Comparison of ENCODE assay signal across 8 cellular contexts in genomic region chr11:126310229-126310991, GRCh38. TPM values are rescaled to one million over a fixed set of nuclear protein-coding genes. Genes with fewer than 3 reads are reported as not detected.
DNase-seq lines count a peak whose midpoint lies in the region; ATAC-seq, FAIRE-seq and TF ChIP-seq lines count a peak whose summit lies in the region.

No MANE protein-coding gene starts in this region.

- H3K27ac Mint-ChIP-seq in activated T-helper 1 cell treated with anti-CD3 and anti-CD28 coated beads, Interleukin-12 subunit alpha, Interleukin-12 subunit beta, Interleukin-2, Interleukin-4 antibody, amounts not matched to agents 30 ng/mL and 10 ng/mL and 1 ng/mL, durations not matched to agents 14 hours and 24 hours and 36 hours, result peak overlapping the region; percentile 13
- H3K27ac Mint-ChIP-seq in nephron progenitor cell, result peak overlapping the region; percentile 88

- peak; percentile 81 for DNase-seq in AG20443 (ENCODE audit: low spot score)
- peak; percentile 55 for DNase-seq in HK-2 (ENCODE audit: unreplicated experiment)
- DNase-seq in OCI-M2 (lab: John Stamatoyannopoulos, UW; ENCODE audit: unreplicated experiment), result peak; percentile 4
- DNase-seq in activated T-helper 1 cell treated with anti-CD3 and anti-CD28 coated beads, Interleukin-12 subunit alpha, Interleukin-12 subunit beta, Interleukin-2, Interleukin-4 antibody, amounts not matched to agents 30 ng/mL and 10 ng/mL and 1 ng/mL, durations not matched to agents 14 hours and 24 hours and 36 hours (ENCODE audit: low spot score), result peak; percentile 41
- DNase-seq in fibroblast of the aortic adventitia (ENCODE audit: low read depth), result peak; percentile 82
- DNase-seq in nephron progenitor cell, result peak; percentile 83
- DNase-seq in urothelium cell line (ENCODE audit: low spot score), result peak; percentile 60

- H3K36me3 Mint-ChIP-seq in activated T-helper 1 cell treated with anti-CD3 and anti-CD28 coated beads, Interleukin-12 subunit alpha, Interleukin-12 subunit beta, Interleukin-2, Interleukin-4 antibody, amounts not matched to agents 30 ng/mL and 10 ng/mL and 1 ng/mL, durations not matched to agents 14 hours and 24 hours and 36 hours (ENCODE audit: low read depth), result peaks cover 34% of the 10 kb centered on the region
- peaks cover 48% of the 10 kb centered on the region for H3K36me3 Mint-ChIP-seq in nephron progenitor cell (ENCODE audit: low read depth)

- ATAC-seq in GM18868 (IDR thresholded peaks at IDR 0.05; ENCODE audit: unreplicated experiment), result peak; percentile 26

- H3K4me3 ChIP-seq in fibroblast of the aortic adventitia (ENCODE audit: low read depth, low read length), result no peak overlapping the region

- FAIRE-seq in urothelium cell line (lab: Jason Lieb, UNC), result no peak

- intact Hi-C loops in activated T-helper 1 cell treated with anti-CD3 and anti-CD28 coated beads, Interleukin-12 subunit alpha, Interleukin-12 subunit beta, Interleukin-2, Interleukin-4 antibody, amounts not matched to agents 30 ng/mL and 10 ng/mL and 1 ng/mL, durations not matched to agents 14 hours and 24 hours and 36 hours (cut with micrococcal nuclease), result loop anchor here (1.0 kb wide), 2 partner anchors 106 to 130 kb away; no protein-coding TSS in a partner anchor

- TF ChIP-seq CTCF in fibroblast of the aortic adventitia (IDR thresholded peaks at IDR 0.05; ENCODE audit: insufficient read depth, low read length) (peak; percentile 94), nephron progenitor cell (IDR thresholded peaks at IDR 0.05) (peak; percentile 88)

- peaks cover 39% of the 10 kb centered on the region for H3K4me1 Mint-ChIP-seq in activated T-helper 1 cell treated with anti-CD3 and anti-CD28 coated beads, Interleukin-12 subunit alpha, Interleukin-12 subunit beta, Interleukin-2, Interleukin-4 antibody, amounts not matched to agents 30 ng/mL and 10 ng/mL and 1 ng/mL, durations not matched to agents 14 hours and 24 hours and 36 hours (ENCODE audit: low read depth)
- peaks cover 39% of the 10 kb centered on the region for H3K4me1 Mint-ChIP-seq in nephron progenitor cell

- H3K27me3 Mint-ChIP-seq in activated T-helper 1 cell treated with anti-CD3 and anti-CD28 coated beads, Interleukin-12 subunit alpha, Interleukin-12 subunit beta, Interleukin-2, Interleukin-4 antibody, amounts not matched to agents 30 ng/mL and 10 ng/mL and 1 ng/mL, durations not matched to agents 14 hours and 24 hours and 36 hours (ENCODE audit: insufficient read depth), result no peaks in the 10 kb centered on the region
- peaks cover 4% of the 10 kb centered on the region for H3K27me3 Mint-ChIP-seq in nephron progenitor cell (ENCODE audit: low read depth, poor library complexity)

- no peak overlapping the region for H3K4me3 Mint-ChIP-seq in activated T-helper 1 cell treated with anti-CD3 and anti-CD28 coated beads, Interleukin-12 subunit alpha, Interleukin-12 subunit beta, Interleukin-2, Interleukin-4 antibody, amounts not matched to agents 30 ng/mL and 10 ng/mL and 1 ng/mL, durations not matched to agents 14 hours and 24 hours and 36 hours
- no peak overlapping the region for H3K4me3 Mint-ChIP-seq in nephron progenitor cell

- H3K9me3 Mint-ChIP-seq in activated T-helper 1 cell treated with anti-CD3 and anti-CD28 coated beads, Interleukin-12 subunit alpha, Interleukin-12 subunit beta, Interleukin-2, Interleukin-4 antibody, amounts not matched to agents 30 ng/mL and 10 ng/mL and 1 ng/mL, durations not matched to agents 14 hours and 24 hours and 36 hours, result no peaks in the 10 kb centered on the region
- peaks cover 5% of the 10 kb centered on the region for H3K9me3 Mint-ChIP-seq in nephron progenitor cell

RNA-seq across cellular contexts. Expression of gene DCPS, which starts 6.5 kb away (rescaled TPM):
- total RNA-seq in activated T-helper 1 cell treated with anti-CD3 and anti-CD28 coated beads, Interleukin-12 subunit alpha, Interleukin-12 subunit beta, Interleukin-2, Interleukin-4 antibody, amounts not matched to agents 30 ng/mL and 10 ng/mL and 1 ng/mL, durations not matched to agents 14 hours and 24 hours and 36 hours, result 40.4 and 40.5 TPM in 2 replicates
- 4.3 and 11.4 TPM in 2 replicates for total RNA-seq in fibroblast of the aortic adventitia (ENCODE audit: low replicate concordance)

RNA-seq across cellular contexts. Expression of gene TIRAP, which starts 27.5 kb away (rescaled TPM):
- 13.0 and 15.0 TPM in 2 replicates for total RNA-seq in activated T-helper 1 cell treated with anti-CD3 and anti-CD28 coated beads, Interleukin-12 subunit alpha, Interleukin-12 subunit beta, Interleukin-2, Interleukin-4 antibody, amounts not matched to agents 30 ng/mL and 10 ng/mL and 1 ng/mL, durations not matched to agents 14 hours and 24 hours and 36 hours
- 2.9 and 5.8 TPM in 2 replicates for total RNA-seq in fibroblast of the aortic adventitia (ENCODE audit: low replicate concordance)

RNA-seq across cellular contexts. Expression of gene FOXRED1, which starts 41.5 kb away (rescaled TPM):
- 52.9 and 56.5 TPM in 2 replicates for total RNA-seq in activated T-helper 1 cell treated with anti-CD3 and anti-CD28 coated beads, Interleukin-12 subunit alpha, Interleukin-12 subunit beta, Interleukin-2, Interleukin-4 antibody, amounts not matched to agents 30 ng/mL and 10 ng/mL and 1 ng/mL, durations not matched to agents 14 hours and 24 hours and 36 hours
- total RNA-seq in fibroblast of the aortic adventitia (ENCODE audit: low replicate concordance), result 7.2 and 14.7 TPM in 2 replicates

RNA-seq across cellular contexts. Expression of gene SRPRA, which starts 41.7 kb away (rescaled TPM):
- total RNA-seq in activated T-helper 1 cell treated with anti-CD3 and anti-CD28 coated beads, Interleukin-12 subunit alpha, Interleukin-12 subunit beta, Interleukin-2, Interleukin-4 antibody, amounts not matched to agents 30 ng/mL and 10 ng/mL and 1 ng/mL, durations not matched to agents 14 hours and 24 hours and 36 hours, result 194 and 195 TPM in 2 replicates
- total RNA-seq in fibroblast of the aortic adventitia (ENCODE audit: low replicate concordance), result 37.8 and 99.4 TPM in 2 replicates

RNA-seq across cellular contexts. Expression of gene ST3GAL4, which starts 45.1 kb away (rescaled TPM):
- total RNA-seq in activated T-helper 1 cell treated with anti-CD3 and anti-CD28 coated beads, Interleukin-12 subunit alpha, Interleukin-12 subunit beta, Interleukin-2, Interleukin-4 antibody, amounts not matched to agents 30 ng/mL and 10 ng/mL and 1 ng/mL, durations not matched to agents 14 hours and 24 hours and 36 hours, result 13.2 and 14.1 TPM in 2 replicates
- total RNA-seq in fibroblast of the aortic adventitia (ENCODE audit: low replicate concordance), result 9.6 and 25.4 TPM in 2 replicates

Comparison
In these comparisons a context has a peak if more than half of its experiments do, and no peak if none do; other contexts are left out.
1. DNase-seq: peak in every context shown above with its lines; median percentile 83 in nephron progenitor cell; 82 in fibroblast of the aortic adventitia; 81 in AG20443; 60 in urothelium cell line; 55 in HK-2; 41 in activated T-helper 1 cell treated with anti-CD3 and anti-CD28 coated beads, Interleukin-12 subunit alpha, Interleukin-12 subunit beta, Interleukin-2, Interleukin-4 antibody, amounts not matched to agents 30 ng/mL and 10 ng/mL and 1 ng/mL, durations not matched to agents 14 hours and 24 hours and 36 hours; 4 in OCI-M2.